ENCODE assay signal across 29 cellular contexts in the genomic region with DNA sequence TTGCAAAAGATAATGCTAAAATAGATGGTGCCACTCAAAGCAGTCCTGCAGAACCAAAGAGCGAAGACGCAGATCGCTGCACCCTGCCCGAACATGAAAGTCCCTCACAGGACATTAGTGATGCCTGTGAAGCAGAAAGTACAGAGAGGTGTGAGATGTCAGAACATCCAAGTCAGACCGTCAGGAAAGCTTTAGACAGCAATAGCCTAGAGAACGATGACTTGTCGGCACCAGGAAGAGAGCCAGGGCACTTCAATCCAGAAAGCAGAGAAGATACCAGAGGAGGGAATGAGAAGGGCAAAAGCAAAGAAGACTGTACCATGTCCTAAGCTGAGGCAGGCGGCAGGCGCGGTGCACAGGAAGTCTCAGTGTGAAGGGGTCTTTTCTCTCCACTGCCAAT. TPM values are rescaled to one million over a fixed set of nuclear protein-coding genes. Genes with fewer than 3 reads are reported as not detected.
DNase-seq lines count a peak whose midpoint lies in the region; ATAC-seq lines count a peak whose summit lies in the region.
"Had no signal": no experiment of that assay in that cellular context is flagged by ENCODE, and none has a peak within 500 bp of the region (broad histone marks: within the 10 kb centered on the region; RNA-seq: fewer than 3 reads in every experiment).

No MANE protein-coding gene starts in this region.

- DNase-seq in activated T-cell treated with anti-CD3 and anti-CD28 coated beads, Interleukin-2, amount 50 U/mL, for 24 hours: no peak
- DNase-seq in activated T-cell treated with anti-CD3 and anti-CD28 coated beads, Interleukin-2, amount 50 U/mL, for 1 hour: no peak
- no peak for DNase-seq in CD4-positive, alpha-beta memory T cell
- DNase-seq in left ventricle myocardium superior (no peak), NCI-H146 treated with DMSO at 0.1 percent for 48 hours (lab: John Stamatoyannopoulos, UW; ENCODE audit: unreplicated experiment) (no peak)
- DNase-seq: activated CD4-positive, alpha-beta T cell treated with anti-CD3 and anti-CD28 coated beads for 1 hour; activated T-cell treated with anti-CD3 and anti-CD28 coated beads, Interleukin-2, amount 50 U/mL, for 4 hours; AML-193; CD8-positive, alpha-beta memory T cell; EL; esophagus squamous epithelium; foreskin keratinocyte; KG1; lower lobe of right lung; MG63; naive thymus-derived CD4-positive, alpha-beta T cell; NCI-H1105; NCI-H187 treated with DMSO at 0.1 percent for 48 hours; NCI-H524; occipital lobe; PC-9; SHP77; stimulated activated naive CD4-positive, alpha-beta T cell had no signal

- peaks cover 89% of the 10 kb centered on the region for H3K36me3 Mint-ChIP-seq in activated T-cell treated with anti-CD3 and anti-CD28 coated beads, Interleukin-2, amount 50 U/mL, for 24 hours (ENCODE audit: low read depth)
- H3K36me3 Mint-ChIP-seq in CD4-positive, alpha-beta memory T cell: peaks cover 58 to 84% of the 10 kb centered on the region in 2 donors
- H3K36me3 Mint-ChIP-seq in activated T-helper 17 cell treated with anti-CD3 and anti-CD28 coated beads, Interleukin-2, amount 50 U/mL, for 72 hours (ENCODE audit: low read depth): peaks cover 98% of the 10 kb centered on the region

- no peaks in the 10 kb centered on the region for H3K9me3 Mint-ChIP-seq in activated T-cell treated with anti-CD3 and anti-CD28 coated beads, Interleukin-2, amount 50 U/mL, for 24 hours
- H3K9me3 Mint-ChIP-seq in CD4-positive, alpha-beta memory T cell: no peaks in the 10 kb centered on the region
- no peaks in the 10 kb centered on the region for H3K9me3 Mint-ChIP-seq in activated T-helper 17 cell treated with anti-CD3 and anti-CD28 coated beads, Interleukin-2, amount 50 U/mL, for 72 hours
- H3K9me3 Mint-ChIP-seq: activated T-cell treated with anti-CD3 and anti-CD28 coated beads, Interleukin-2, amount 50 U/mL, for 4 hours; CD8-positive, alpha-beta memory T cell; naive thymus-derived CD4-positive, alpha-beta T cell had no signal

- POLR2A ChIA-PET in CD4-positive, alpha-beta memory T cell (lab: Charles Lee; ENCODE audit: partially characterized antibody): no interaction called here

- no peak overlapping the region for H3K4me3 ChIP-seq in CD4-positive, alpha-beta memory T cell (ENCODE audit: low read length in 2 of 2)
- H3K4me3 ChIP-seq: A549, esophagus squamous epithelium, lower lobe of right lung, MG63, PC-9, thoracic aorta, vagina had no signal

- H3K27me3 ChIP-seq in CD4-positive, alpha-beta memory T cell (ENCODE audit: insufficient read depth, low read length): no peaks in the 10 kb centered on the region
- H3K27me3 ChIP-seq: esophagus squamous epithelium, foreskin keratinocyte, MG63, vagina had no signal

- no peak overlapping the region for H3K4me3 Mint-ChIP-seq in activated T-cell treated with anti-CD3 and anti-CD28 coated beads, Interleukin-2, amount 50 U/mL, for 24 hours
- no peak overlapping the region for H3K4me3 Mint-ChIP-seq in CD4-positive, alpha-beta memory T cell
- no peak overlapping the region for H3K4me3 Mint-ChIP-seq in activated T-helper 17 cell treated with anti-CD3 and anti-CD28 coated beads, Interleukin-2, amount 50 U/mL, for 72 hours
- H3K4me3 Mint-ChIP-seq: activated T-cell treated with anti-CD3 and anti-CD28 coated beads, Interleukin-2, amount 50 U/mL, for 4 hours; CD8-positive, alpha-beta memory T cell; naive thymus-derived CD4-positive, alpha-beta T cell had no signal

- ATAC-seq in activated T-helper 17 cell treated with anti-CD3 and anti-CD28 coated beads, Interleukin-2, amount 50 U/mL, for 72 hours (replicated peaks): no peak
- ATAC-seq in left ventricle myocardium superior (peak; percentile 83), HG03045 (IDR thresholded peaks at IDR 0.05; ENCODE audit: unreplicated experiment) (no peak), HG02840 (IDR thresholded peaks at IDR 0.05; ENCODE audit: low FRiP score, unreplicated experiment) (no peak)
- ATAC-seq: A549; activated T-cell treated with anti-CD3 and anti-CD28 coated beads, Interleukin-2, amount 50 U/mL, for 4 hours; foreskin keratinocyte; lower lobe of right lung; naive thymus-derived CD4-positive, alpha-beta T cell had no signal

- peaks cover 50% of the 10 kb centered on the region for H3K36me3 ChIP-seq in CD4-positive, alpha-beta memory T cell (ENCODE audit: insufficient read depth, low read length)

- H3K27me3 Mint-ChIP-seq in activated T-cell treated with anti-CD3 and anti-CD28 coated beads, Interleukin-2, amount 50 U/mL, for 24 hours: no peaks in the 10 kb centered on the region
- no peaks in the 10 kb centered on the region for H3K27me3 Mint-ChIP-seq in CD4-positive, alpha-beta memory T cell
- no peaks in the 10 kb centered on the region for H3K27me3 Mint-ChIP-seq in activated T-helper 17 cell treated with anti-CD3 and anti-CD28 coated beads, Interleukin-2, amount 50 U/mL, for 72 hours
- H3K27me3 Mint-ChIP-seq: CD8-positive, alpha-beta memory T cell; naive thymus-derived CD4-positive, alpha-beta T cell had no signal

- peaks cover 2% of the 10 kb centered on the region for H3K4me1 Mint-ChIP-seq in activated T-cell treated with anti-CD3 and anti-CD28 coated beads, Interleukin-2, amount 50 U/mL, for 24 hours (ENCODE audit: low read depth)
- peaks cover 5 to 9% (median 6%) of the 10 kb centered on the region in 4 donors for H3K4me1 Mint-ChIP-seq in CD4-positive, alpha-beta memory T cell
- peaks cover 14% of the 10 kb centered on the region for H3K4me1 Mint-ChIP-seq in activated T-helper 17 cell treated with anti-CD3 and anti-CD28 coated beads, Interleukin-2, amount 50 U/mL, for 72 hours

- no peaks in the 10 kb centered on the region for H3K4me1 ChIP-seq in CD4-positive, alpha-beta memory T cell (ENCODE audit: insufficient read depth, low read length)
- H3K4me1 ChIP-seq: A549, foreskin keratinocyte, lower lobe of right lung had no signal

- H3K27ac Mint-ChIP-seq in activated T-cell treated with anti-CD3 and anti-CD28 coated beads, Interleukin-2, amount 50 U/mL, for 24 hours: peak overlapping the region; percentile 0
- peak overlapping the region in 4 of 7 donors; percentile 8 to 68 (median 30) for H3K27ac Mint-ChIP-seq in CD4-positive, alpha-beta memory T cell
- H3K27ac Mint-ChIP-seq in activated T-helper 17 cell treated with anti-CD3 and anti-CD28 coated beads, Interleukin-2, amount 50 U/mL, for 72 hours: peak overlapping the region; percentile 56

- CTCF ChIA-PET in CD4-positive, alpha-beta memory T cell (lab: Charles Lee; ENCODE audit: partially characterized antibody): no interaction called here

- H3K27ac ChIP-seq in CD4-positive, alpha-beta memory T cell (ENCODE audit: low read depth, low read length): no peak overlapping the region
- H3K27ac ChIP-seq: A549, esophagus squamous epithelium, foreskin keratinocyte, lower lobe of right lung, PC-9, vagina had no signal

- intact Hi-C loops in CD4-positive, alpha-beta memory T cell (cut with micrococcal nuclease): no loop called here
- intact Hi-C loops in left ventricle myocardium superior (cut with micrococcal nuclease): no loop called here

- H3K9me3 ChIP-seq in CD4-positive, alpha-beta memory T cell (ENCODE audit: control insufficient read depth in 1 of 2, low read length in 2 of 2): no peaks in the 10 kb centered on the region
- H3K9me3 ChIP-seq: A549, esophagus squamous epithelium, lower lobe of right lung, MG63, thoracic aorta, vagina had no signal

RNA-seq across cellular contexts. Expression of a gene that starts 34.8 kb away (rescaled TPM):
- 1 to 10 TPM in 1 of 2 experiments, under 1 TPM in 1; 0.61 to 1.1 TPM for total RNA-seq in CD4-positive, alpha-beta memory T cell
- under 1 TPM; 0.17 to 0.33 TPM for polyA plus RNA-seq in CD4-positive, alpha-beta memory T cell
- 1 to 10 TPM; 2.1 to 3.9 TPM for total RNA-seq in activated T-helper 17 cell treated with anti-CD3 and anti-CD28 coated beads, Interleukin-2, amount 50 U/mL, for 72 hours
- 0.32 TPM for total RNA-seq in left ventricle myocardium superior

Comparison
In these comparisons a context has a peak if more than half of its experiments do, and no peak if none do; other contexts are left out.
1. H3K27ac Mint-ChIP-seq: peak in every context shown above with its lines; median percentile 56 in activated T-helper 17 cell treated with anti-CD3 and anti-CD28 coated beads, Interleukin-2, amount 50 U/mL, for 72 hours; 30 in CD4-positive, alpha-beta memory T cell; 0 in activated T-cell treated with anti-CD3 and anti-CD28 coated beads, Interleukin-2, amount 50 U/mL, for 24 hours.